In genomic region chr3:118587037-118587741, GRCh38 we compare ENCODE assay signal across 19 cellular contexts.
DNase-seq lines count a peak whose midpoint lies in the region; ATAC-seq, FAIRE-seq and TF ChIP-seq lines count a peak whose summit lies in the region.
"Had no signal": no experiment of that assay in that cellular context is flagged by ENCODE, and none has a peak within 500 bp of the region (broad histone marks: within the 10 kb centered on the region; RNA-seq: fewer than 3 reads in every experiment).

No MANE protein-coding gene starts in this region.

- no peak for FAIRE-seq in bronchial epithelial cell (lab: Jason Lieb, UNC)
- FAIRE-seq: A549 had no signal

- DNase-seq in COLO829 (ENCODE audit: low spot score), result peak; percentile 55
- DNase-seq in GM06990 (ENCODE audit: extremely low read depth, insufficient read length), result peak; percentile 12
- DNase-seq in NCI-H187 treated with DMSO at 0.1 percent for 48 hours (lab: John Stamatoyannopoulos, UW), result peak; percentile 51
- peak; percentile 22 for DNase-seq in bronchial epithelial cell (ENCODE audit: low read depth)
- no peak for DNase-seq in activated gamma-delta T cell treated with Interleukin-2 at 50 U/mL for 16 hours
- DNase-seq: CD4-positive, alpha-beta T cell; GOT3; NCI-H1092; NCI-H1694 treated with DMSO at 0.1 percent for 48 hours; NCI-H510A; NCI-H748 treated with DMSO at 0.1 percent for 48 hours; NK-92 treated with Interleukin-12 subunit alpha and Interleukin-12 subunit beta, amount 100 ng/mL, for 24 hours; Peyer's patch; SK-N-SH had no signal

- H3K27me3 ChIP-seq in GM06990 (replicated peaks; ENCODE audit: control insufficient read depth, insufficient read depth, low read length) (no peaks in the 10 kb centered on the region), bronchial epithelial cell (ENCODE audit: control insufficient read depth, insufficient read depth, low read length) (no peaks in the 10 kb centered on the region)
- H3K27me3 ChIP-seq: Peyer's patch had no signal

- H3K4me3 ChIP-seq in GM06990 (replicated peaks; ENCODE audit: low read depth, low read length) (no peak overlapping the region), bronchial epithelial cell (ENCODE audit: low read depth, low read length) (no peak overlapping the region)
- H3K4me3 ChIP-seq: A549, Peyer's patch had no signal

- H3K36me3 ChIP-seq in GM06990 (ENCODE audit: control insufficient read depth, insufficient read depth, low read length) (no peaks in the 10 kb centered on the region), bronchial epithelial cell (ENCODE audit: control insufficient read depth, insufficient read depth, low read length) (no peaks in the 10 kb centered on the region)
- H3K36me3 ChIP-seq: Peyer's patch had no signal

- TF ChIP-seq CTCF in GM06990 (IDR thresholded peaks at IDR 0.05; ENCODE audit: insufficient read depth, low read length, poor library complexity, severe bottlenecking) (no peak), bronchial epithelial cell (IDR thresholded peaks at IDR 0.05; ENCODE audit: insufficient read depth, low read length, severe bottlenecking) (no peak)

- no peak for ATAC-seq in GM19395 (IDR thresholded peaks at IDR 0.05; ENCODE audit: unreplicated experiment)
- ATAC-seq in HG03565 (IDR thresholded peaks at IDR 0.05; ENCODE audit: unreplicated experiment), result no peak
- no peak for ATAC-seq in HG02870 (IDR thresholded peaks at IDR 0.05; ENCODE audit: unreplicated experiment)
- ATAC-seq: A549, Right ventricle myocardium inferior had no signal
